17 cellular contexts compared by ENCODE assay signal in the genomic region with DNA sequence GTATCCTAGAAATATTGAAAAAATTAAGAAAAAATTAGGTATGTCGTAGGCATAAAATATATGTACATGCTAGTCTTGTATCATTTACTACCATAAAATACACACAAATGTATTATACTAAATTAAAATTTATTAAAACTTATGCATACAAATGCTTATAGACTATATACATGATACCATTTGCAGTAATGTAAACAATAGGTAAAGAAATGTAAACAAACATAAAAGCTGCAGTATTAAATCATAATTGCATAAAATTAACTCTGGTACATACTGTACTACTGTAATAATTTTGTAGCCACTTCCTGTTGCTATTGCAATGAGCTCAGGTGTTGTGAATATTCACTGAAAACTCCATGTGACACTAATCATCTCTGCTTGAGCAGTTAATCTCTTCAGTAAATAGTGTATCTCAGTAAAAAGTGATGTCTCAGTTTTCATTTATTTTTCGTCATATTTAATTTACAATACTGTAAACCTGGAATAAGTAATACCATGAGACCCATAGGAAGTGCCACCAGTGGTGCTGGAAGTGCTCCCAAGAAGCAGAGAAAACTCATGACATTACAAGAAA.
"Had no signal": no experiment of that assay in that cellular context is flagged by ENCODE, and none has a peak within 500 bp of the region (broad histone marks: within the 10 kb centered on the region; RNA-seq: fewer than 3 reads in every experiment).

No MANE protein-coding gene starts in this region.

- H3K9me3 ChIP-seq: esophagus squamous epithelium, pancreas had no signal

- DNase-seq: cortex of kidney; effector memory CD8-positive, alpha-beta T cell; esophagus squamous epithelium; foreskin fibroblast; immature natural killer cell; left colon; left ventricle myocardium superior; mesenchymal stem cell; midbrain; occipital lobe; pancreas; right cardiac atrium; stimulated activated CD4-positive, alpha-beta T cell treated with anti-CD3 and anti-CD28 coated beads, Interleukin-2, amount 100 ng/mL, for 48 hours; stimulated activated naive CD4-positive, alpha-beta T cell treated with Interleukin-2 at 50 U/mL for 16 hours; trophoblast cell had no signal

- H3K27ac ChIP-seq: esophagus squamous epithelium, pancreas had no signal

- H3K4me1 ChIP-seq: esophagus squamous epithelium, pancreas had no signal

- ATAC-seq: effector memory CD8-positive, alpha-beta T cell; left colon; left ventricle myocardium superior; right cardiac atrium had no signal

- H3K4me3 ChIP-seq: esophagus squamous epithelium, lung, pancreas, smooth muscle cell had no signal

- H3K27me3 ChIP-seq: esophagus squamous epithelium, pancreas had no signal
